In the genomic region with DNA sequence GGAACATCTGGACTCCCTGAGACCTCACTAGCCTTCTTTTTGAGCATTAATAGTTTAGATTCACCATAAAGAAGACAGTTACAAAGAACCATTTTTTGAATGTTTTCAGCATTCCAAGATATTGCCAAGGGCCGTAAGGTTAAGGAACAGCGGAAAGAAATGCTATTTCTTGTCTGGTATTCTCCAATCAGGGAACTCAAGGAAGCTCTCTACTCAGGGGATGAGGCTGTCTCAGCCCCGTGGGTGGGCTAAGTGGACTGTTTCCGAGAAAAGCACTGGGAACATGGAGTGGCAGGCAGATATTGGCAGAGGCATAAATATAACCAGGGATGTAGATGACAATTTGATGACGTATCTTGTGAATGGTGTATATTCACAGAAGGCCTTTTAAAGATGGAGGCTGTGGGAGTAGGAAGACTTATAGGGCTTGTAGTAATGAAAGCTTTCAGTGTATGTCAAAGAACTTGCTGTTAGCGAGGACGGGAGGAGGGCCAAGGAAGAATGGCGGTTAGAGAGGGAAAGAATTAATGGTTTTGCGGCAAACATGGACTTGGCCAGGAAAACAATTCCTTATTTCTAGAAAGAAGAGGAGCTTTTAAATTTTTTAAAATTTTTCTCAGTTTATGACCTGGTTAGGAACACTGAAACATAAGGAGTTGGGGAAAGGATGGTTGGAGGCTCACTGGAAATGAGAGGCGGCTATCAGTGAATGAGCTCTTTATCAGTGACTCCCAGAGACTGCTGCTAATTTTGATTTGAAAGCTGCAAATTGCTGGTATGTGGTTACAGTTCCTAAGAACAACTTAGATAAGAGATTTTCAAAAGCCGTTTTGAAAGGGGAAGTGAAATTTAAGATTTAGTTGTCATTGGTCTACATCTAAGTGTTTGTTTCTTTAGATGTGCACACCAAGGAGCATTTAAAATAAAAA, we compare ENCODE assay signal across 10 cellular contexts.
A peak's percentile ranks its signal among the peaks of the same experiment; 100 is the strongest.
DNase-seq lines count a peak whose midpoint lies in the region; ATAC-seq, FAIRE-seq and TF ChIP-seq lines count a peak whose summit lies in the region.
"Had no signal": no experiment of that assay in that cellular context is flagged by ENCODE, and none has a peak within 500 bp of the region (broad histone marks: within the 10 kb centered on the region; RNA-seq: fewer than 3 reads in every experiment).

No MANE protein-coding gene starts in this region.

- CTCF ChIA-PET in HepG2 (lab: Yijun Ruan, JAX; ENCODE audit: low intra/inter-chr PET ratio, low total read pairs): no interaction called here

- WGBS in liver: 71% methylated on average over 11 of the region's 11 CpGs
- 96% methylated on average over 11 of the region's 11 CpGs for WGBS in HepG2 (ENCODE audit: low lambda C conversion rate)
- WGBS in thymus: 60% methylated on average over 11 of the region's 11 CpGs

- H3K79me2 ChIP-seq in HepG2 (ENCODE audit: insufficient read depth, low read length): no peaks in the 10 kb centered on the region

- FAIRE-seq in HepG2 (lab: Jason Lieb, UNC): no peak
- FAIRE-seq: TTC549 had no signal

- H3K27me3 ChIP-seq in liver (ENCODE audit: control insufficient read depth in 4 of 4, insufficient read depth in 4 of 4, low read length in 3 of 4) (no peaks in the 10 kb centered on the region), HepG2 (ENCODE audit: control insufficient read depth in 1 of 2, insufficient read depth in 2 of 2, low read length in 2 of 2) (no peaks in the 10 kb centered on the region), thymus (ENCODE audit: control insufficient read depth, insufficient read depth) (no peaks in the 10 kb centered on the region)

- H3K4me2 ChIP-seq in HepG2 (ENCODE audit: low read depth, low read length): no peak overlapping the region

- BruUV-seq in HepG2 (replicated peaks; lab: Mats Ljungman, UMichigan): no TSS peak

- H3K9me3 ChIP-seq in liver (ENCODE audit: control insufficient read depth in 4 of 4, low read length in 3 of 4): no peaks in the 10 kb centered on the region
- no peaks in the 10 kb centered on the region for H3K9me3 ChIP-seq in HepG2 (ENCODE audit: low read length)
- no peaks in the 10 kb centered on the region for H3K9me3 ChIP-seq in thymus (ENCODE audit: control insufficient read depth)
- H3K9me3 ChIP-seq: mucosa of descending colon had no signal

- TF ChIP-seq EP300 in HepG2 (IDR thresholded peaks at IDR 0.05; ENCODE audit: low read depth in 2 of 2, low read length in 2 of 2) (no peak), HepG2 (CRISPR knock-in tag; IDR thresholded peaks at IDR 0.05; ENCODE audit: borderline replicate concordance) (no peak)

- H3K4me3 ChIP-seq in liver (ENCODE audit: low read depth in 1 of 3, low read length in 3 of 3): no peak overlapping the region
- no peak overlapping the region for H3K4me3 ChIP-seq in HepG2 (replicated peaks in 1 of 3; ENCODE audit: insufficient read depth in 1 of 3, low read depth in 2 of 3, low read length in 3 of 3)
- no peak overlapping the region for H3K4me3 ChIP-seq in thymus (ENCODE audit: low read length)
- H3K4me3 ChIP-seq: mucosa of descending colon had no signal

- H2AFZ ChIP-seq in HepG2 (ENCODE audit: low read length): no peak overlapping the region

- ATAC-seq in HepG2 (no peak), HG03460 (IDR thresholded peaks at IDR 0.05; ENCODE audit: unreplicated experiment) (peak; percentile 71), left lobe of liver (no peak)
- ATAC-seq: mucosa of descending colon had no signal

- H3K27ac ChIP-seq in liver (ENCODE audit: low read depth in 1 of 2, low read length in 2 of 2): peak overlapping the region; percentile 59
- no peak overlapping the region for H3K27ac ChIP-seq in HepG2 (ENCODE audit: extremely low read length, insufficient read depth, low read length)
- peak overlapping the region; percentile 23 for H3K27ac ChIP-seq in cingulate gyrus (ENCODE audit: low read depth, low read length)
- peak overlapping the region; percentile 10 for H3K27ac ChIP-seq in thymus (ENCODE audit: low read depth)

- no peaks in the 10 kb centered on the region for H4K20me1 ChIP-seq in HepG2 (ENCODE audit: insufficient read depth, low read length)

- TF ChIP-seq POLR2A in HepG2 (IDR thresholded peaks at IDR 0.05; ENCODE audit: insufficient read depth in 1 of 2, low read depth in 2 of 2, low read length in 2 of 2): no peak

- H3K4me1 ChIP-seq in liver (ENCODE audit: control insufficient read depth in 4 of 4, insufficient read depth in 4 of 4, low read length in 3 of 4) (peaks cover 0 to 3% (median 0%) of the 10 kb centered on the region in 4 donors), HepG2 (ENCODE audit: insufficient read depth, low read length) (peaks cover 19% of the 10 kb centered on the region), thymus (ENCODE audit: control insufficient read depth, insufficient read depth, low read length) (no peaks in the 10 kb centered on the region)

- POLR2A ChIA-PET in HepG2 (lab: Yijun Ruan, JAX): no interaction called here

- TF ChIP-seq RAD21 in liver (IDR thresholded peaks at IDR 0.05): no peak
- TF ChIP-seq RAD21 in HepG2 (CRISPR knock-in tag; IDR thresholded peaks at IDR 0.05): no peak

- no peak for TF ChIP-seq CTCF in liver (IDR thresholded peaks at IDR 0.05; ENCODE audit: low read depth, low read length, missing input control)
- TF ChIP-seq CTCF in HepG2 (CRISPR knock-in tag; IDR thresholded peaks at IDR 0.05): no peak

- in situ Hi-C loops in HepG2 (cut with HindIII; ENCODE audit: extremely low pct_ligation_motif_present, low pct_unique_long_range_greater_than_20kb): no loop called here

- DNase-seq in HepG2 (ENCODE audit: low spot score) (no peak), NCI-H1436 treated with DMSO at 0.1 percent for 48 hours (lab: John Stamatoyannopoulos, UW) (no peak), left lobe of liver (ENCODE audit: low spot score) (no peak)
- no peak for DNase-seq in stimulated activated CD4-positive, alpha-beta T cell treated with anti-CD3 and anti-CD28 coated beads, Interleukin-15, amount 100 ng/mL, for 24 hours

- no peak overlapping the region for H3K9ac ChIP-seq in liver (ENCODE audit: low read depth in 1 of 2, low read length in 2 of 2)
- no peak overlapping the region for H3K9ac ChIP-seq in HepG2 (ENCODE audit: insufficient read depth, low read depth, low read length)

- intact Hi-C loops in HepG2 (cut with micrococcal nuclease; ENCODE audit: unreplicated experiment): no loop called here

- H3K36me3 ChIP-seq in liver (ENCODE audit: control insufficient read depth in 4 of 4, insufficient read depth in 3 of 4, low read depth in 1 of 4, low read length in 3 of 4) (no peaks in the 10 kb centered on the region), HepG2 (replicated peaks in 1 of 2; ENCODE audit: control insufficient read depth in 1 of 2, insufficient read depth in 2 of 2, low read length in 2 of 2) (peaks cover 0 to 11% of the 10 kb centered on the region in 2 experiments; a peak in 2 of 5 replicates), thymus (ENCODE audit: control insufficient read depth, insufficient read depth) (no peaks in the 10 kb centered on the region)

TF ChIP-seq in liver, 16 proteins besides CTCF, POLR2A, EP300 and RAD21 (continues in another document):
- TF ChIP-seq HNF4G (IDR thresholded peaks at IDR 0.05) (no peak), FOXA1 (IDR thresholded peaks at IDR 0.05) (no peak), JUND (IDR thresholded peaks at IDR 0.05) (no peak), GABPA (IDR thresholded peaks at IDR 0.05 in 1 of 2, conservative IDR thresholded peaks at IDR 0.05 in 1 of 2) (no peak), YY1 (IDR thresholded peaks at IDR 0.05) (peak; percentile 56)
- TF ChIP-seq, protein P1, sequence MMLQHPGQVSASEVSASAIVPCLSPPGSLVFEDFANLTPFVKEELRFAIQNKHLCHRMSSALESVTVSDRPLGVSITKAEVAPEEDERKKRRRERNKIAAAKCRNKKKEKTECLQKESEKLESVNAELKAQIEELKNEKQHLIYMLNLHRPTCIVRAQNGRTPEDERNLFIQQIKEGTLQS (IDR thresholded peaks at IDR 0.05): no peak
- TF ChIP-seq, protein P2, sequence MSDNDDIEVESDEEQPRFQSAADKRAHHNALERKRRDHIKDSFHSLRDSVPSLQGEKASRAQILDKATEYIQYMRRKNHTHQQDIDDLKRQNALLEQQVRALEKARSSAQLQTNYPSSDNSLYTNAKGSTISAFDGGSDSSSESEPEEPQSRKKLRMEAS (IDR thresholded peaks at IDR 0.05): no peak

TF ChIP-seq in HepG2, 621 proteins besides CTCF, POLR2A, EP300 and RAD21:
- no peak for TF ChIP-seq ZNF546 (CRISPR knock-in tag; conservative IDR thresholded peaks at IDR 0.05)
